Comparison of ENCODE assay signal across 22 cellular contexts in the genomic region with DNA sequence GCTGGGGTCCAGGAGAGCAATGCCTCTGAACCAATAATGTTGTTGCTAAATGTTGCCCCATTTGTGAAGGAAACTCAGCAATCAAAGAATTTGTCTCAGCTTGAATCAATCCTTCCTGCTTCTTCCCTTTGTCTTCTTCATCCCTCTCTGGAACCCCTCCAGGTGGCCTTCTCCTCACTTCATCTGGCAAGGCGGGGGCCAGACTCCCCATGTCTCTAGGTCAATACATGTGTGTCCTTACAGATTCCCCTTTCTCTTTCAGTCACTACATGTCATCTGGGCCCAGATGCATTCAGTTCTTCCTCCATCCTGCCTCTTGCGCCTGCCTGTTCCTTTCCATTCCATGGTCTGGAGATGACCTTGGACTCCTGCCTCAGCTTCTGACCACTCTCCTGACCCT. TPM values are rescaled to one million over a fixed set of nuclear protein-coding genes. Genes with fewer than 3 reads are reported as not detected.
DNase-seq lines count a peak whose midpoint lies in the region; ATAC-seq, FAIRE-seq and TF ChIP-seq lines count a peak whose summit lies in the region.
"Had no signal": no experiment of that assay in that cellular context is flagged by ENCODE, and none has a peak within 500 bp of the region (broad histone marks: within the 10 kb centered on the region; RNA-seq: fewer than 3 reads in every experiment).

No MANE protein-coding gene starts in this region.

- no peaks in the 10 kb centered on the region for H3K4me1 Mint-ChIP-seq in activated CD8-positive, alpha-beta memory T cell treated with anti-CD3 and anti-CD28 coated beads, Interleukin-2, amount 10 ng/mL, durations not matched to agents 7 days and 5 days
- no peaks in the 10 kb centered on the region for H3K4me1 Mint-ChIP-seq in astrocyte (ENCODE audit: low read depth, unreplicated experiment)
- H3K4me1 Mint-ChIP-seq in osteocyte (ENCODE audit: unreplicated experiment), result no peaks in the 10 kb centered on the region

- DNase-seq in activated CD8-positive, alpha-beta memory T cell treated with anti-CD3 and anti-CD28 coated beads, Interleukin-2, amount 10 ng/mL, durations not matched to agents 7 days and 5 days, result peak; percentile 22
- DNase-seq in astrocyte (ENCODE audit: low read depth), result no peak
- peak; percentile 6 for DNase-seq in islet precursor cell
- DNase-seq in osteocyte (ENCODE audit: extremely low spot score, unreplicated experiment), result peak; percentile 30
- no peak for DNase-seq in ACHN
- DNase-seq in NCI-H69 (lab: John Stamatoyannopoulos, UW), result no peak
- DNase-seq in MM.1S, result no peak
- DNase-seq: AML-193; Caco-2; CD4-positive, alpha-beta T cell; GOT3; H7; HFFc6; IMR-90 had no signal

- H3K36me3 ChIP-seq in astrocyte (ENCODE audit: insufficient read depth, low read length) (no peaks in the 10 kb centered on the region), MM.1S (replicated peaks; ENCODE audit: insufficient read depth, low read length) (no peaks in the 10 kb centered on the region)

- H3K27me3 ChIP-seq in astrocyte (ENCODE audit: insufficient read depth, low read length) (peaks cover 20% of the 10 kb centered on the region), MM.1S (replicated peaks; ENCODE audit: insufficient read depth, low read length) (no peaks in the 10 kb centered on the region)

- H3K4me3 ChIP-seq in astrocyte (ENCODE audit: insufficient read depth, low read depth, low read length), result no peak overlapping the region
- H3K4me3 ChIP-seq in MM.1S (ENCODE audit: low read length), result no peak overlapping the region

- peaks cover 8% of the 10 kb centered on the region for H3K9me3 Mint-ChIP-seq in activated CD8-positive, alpha-beta memory T cell treated with anti-CD3 and anti-CD28 coated beads, Interleukin-2, amount 10 ng/mL, durations not matched to agents 7 days and 5 days (ENCODE audit: low read depth)
- H3K9me3 Mint-ChIP-seq in astrocyte (ENCODE audit: unreplicated experiment) (peaks cover 16% of the 10 kb centered on the region), osteocyte (ENCODE audit: unreplicated experiment) (peaks cover 17% of the 10 kb centered on the region)

- ATAC-seq in activated CD8-positive, alpha-beta memory T cell treated with anti-CD3 and anti-CD28 coated beads, Interleukin-2, amount 10 ng/mL, durations not matched to agents 7 days and 5 days, result no peak
- ATAC-seq: HCT116 had no signal

- no peaks in the 10 kb centered on the region for H3K9me3 ChIP-seq in astrocyte (ENCODE audit: insufficient read depth, low read depth, low read length)
- no peaks in the 10 kb centered on the region for H3K9me3 ChIP-seq in MM.1S (replicated peaks; ENCODE audit: insufficient read depth, low read length)

- H3K27ac Mint-ChIP-seq in activated CD8-positive, alpha-beta memory T cell treated with anti-CD3 and anti-CD28 coated beads, Interleukin-2, amount 10 ng/mL, durations not matched to agents 7 days and 5 days, result no peak overlapping the region
- peak overlapping the region; percentile 8 for H3K27ac Mint-ChIP-seq in astrocyte (ENCODE audit: unreplicated experiment)
- no peak overlapping the region for H3K27ac Mint-ChIP-seq in osteocyte (ENCODE audit: unreplicated experiment)
- H3K27ac Mint-ChIP-seq: CD4-positive, alpha-beta T cell; HFFc6 had no signal

- H3K79me2 ChIP-seq in astrocyte (ENCODE audit: insufficient read depth, low read length), result no peaks in the 10 kb centered on the region
- H3K79me2 ChIP-seq in MM.1S (ENCODE audit: low read length), result no peaks in the 10 kb centered on the region

- CTCF ChIA-PET in activated CD8-positive, alpha-beta memory T cell treated with anti-CD3 and anti-CD28 coated beads, Interleukin-2, amount 10 ng/mL, durations not matched to agents 7 days and 5 days (lab: Charles Lee), result interaction anchor here (3.1 kb wide), 1 partner anchor 16 kb away, joined by 11 read pairs; no protein-coding TSS in a partner anchor

- TF ChIP-seq CTCF in astrocyte (IDR thresholded peaks at IDR 0.05; ENCODE audit: insufficient read depth, low read depth, low read length), result no peak
- TF ChIP-seq CTCF in osteocyte (IDR thresholded peaks at IDR 0.05), result no peak
- TF ChIP-seq CTCF in MM.1S (IDR thresholded peaks at IDR 0.05; ENCODE audit: low read length), result no peak

- no peak overlapping the region for H3K4me3 Mint-ChIP-seq in activated CD8-positive, alpha-beta memory T cell treated with anti-CD3 and anti-CD28 coated beads, Interleukin-2, amount 10 ng/mL, durations not matched to agents 7 days and 5 days
- H3K4me3 Mint-ChIP-seq in astrocyte (ENCODE audit: unreplicated experiment), result no peak overlapping the region
- H3K4me3 Mint-ChIP-seq in osteocyte (ENCODE audit: unreplicated experiment), result no peak overlapping the region
- H3K4me3 Mint-ChIP-seq: CD4-positive, alpha-beta T cell; HFFc6 had no signal

- H3K27ac ChIP-seq in astrocyte (ENCODE audit: low read depth, low read length) (no peak overlapping the region), MM.1S (ENCODE audit: low read length) (no peak overlapping the region)
- H3K27ac ChIP-seq: C4-2B had no signal

- no peaks in the 10 kb centered on the region for H3K4me1 ChIP-seq in astrocyte (ENCODE audit: insufficient read depth, low read length)
- no peaks in the 10 kb centered on the region for H3K4me1 ChIP-seq in MM.1S (ENCODE audit: low read length)
- H3K4me1 ChIP-seq: Caco-2 had no signal

- H3K9ac ChIP-seq in astrocyte (ENCODE audit: low read length) (no peak overlapping the region), MM.1S (ENCODE audit: low read length) (no peak overlapping the region)

- FAIRE-seq in astrocyte (lab: Jason Lieb, UNC), result no peak
- FAIRE-seq: D721Med, G401.6, GM12892, GM18507, HTR-8/SVneo had no signal

- in situ Hi-C loops in ACHN (cut with HindIII; ENCODE audit: low pct_ligation_motif_present, low pct_unique_long_range_greater_than_20kb, low sequenced_read_pairs), result no loop called here

- H3K36me3 Mint-ChIP-seq in activated CD8-positive, alpha-beta memory T cell treated with anti-CD3 and anti-CD28 coated beads, Interleukin-2, amount 10 ng/mL, durations not matched to agents 7 days and 5 days, result peaks cover 10% of the 10 kb centered on the region
- H3K36me3 Mint-ChIP-seq in astrocyte (ENCODE audit: low read depth, unreplicated experiment), result no peaks in the 10 kb centered on the region
- H3K36me3 Mint-ChIP-seq in osteocyte (ENCODE audit: unreplicated experiment), result peaks cover 3% of the 10 kb centered on the region

- no peaks in the 10 kb centered on the region for H3K9me2 ChIP-seq in MM.1S (replicated peaks; ENCODE audit: insufficient read depth, low read length)

- H3F3A ChIP-seq in MM.1S (ENCODE audit: insufficient read depth, low read length), result no peaks in the 10 kb centered on the region

- peaks cover 47% of the 10 kb centered on the region for H3K27me3 Mint-ChIP-seq in activated CD8-positive, alpha-beta memory T cell treated with anti-CD3 and anti-CD28 coated beads, Interleukin-2, amount 10 ng/mL, durations not matched to agents 7 days and 5 days
- H3K27me3 Mint-ChIP-seq in astrocyte (ENCODE audit: low read depth, unreplicated experiment) (peaks cover 46% of the 10 kb centered on the region), osteocyte (ENCODE audit: unreplicated experiment) (peaks cover 60% of the 10 kb centered on the region)

- no peak overlapping the region for H3K4me2 ChIP-seq in astrocyte (ENCODE audit: low read length)
- H3K4me2 ChIP-seq in MM.1S (ENCODE audit: low read depth, low read length), result no peak overlapping the region

- H4K20me1 ChIP-seq in astrocyte (ENCODE audit: insufficient read depth, low read length) (no peaks in the 10 kb centered on the region), MM.1S (ENCODE audit: insufficient read depth, low read length) (no peaks in the 10 kb centered on the region)

- H2AFZ ChIP-seq in astrocyte (ENCODE audit: low read depth, low read length) (no peak overlapping the region), MM.1S (ENCODE audit: low read length) (no peak overlapping the region)

RNA-seq across cellular contexts. Expression of gene LTF, which starts 8.0 kb away (rescaled TPM):
- not detected for total RNA-seq in activated CD8-positive, alpha-beta memory T cell treated with anti-CD3 and anti-CD28 coated beads, Interleukin-2, amount 10 ng/mL, durations not matched to agents 7 days and 5 days
- total RNA-seq in astrocyte (not detected in 2 replicates), osteocyte (not detected in 2 replicates)
- total RNA-seq: A172; Caco-2; CD4-positive, alpha-beta T cell; H7; IMR-90 had no signal

RNA-seq across cellular contexts. Expression of gene RTP3, which starts 25.0 kb away (rescaled TPM):
- not detected for total RNA-seq in activated CD8-positive, alpha-beta memory T cell treated with anti-CD3 and anti-CD28 coated beads, Interleukin-2, amount 10 ng/mL, durations not matched to agents 7 days and 5 days
- total RNA-seq in astrocyte, result not detected in 2 replicates
- not detected in 2 replicates for total RNA-seq in osteocyte
- total RNA-seq: A172; Caco-2; CD4-positive, alpha-beta T cell; HFFc6 had no signal

Comparison
In these comparisons a context has a peak if more than half of its experiments do, and no peak if none do; other contexts are left out.
1. DNase-seq: peak in activated CD8-positive, alpha-beta memory T cell treated with anti-CD3 and anti-CD28 coated beads, Interleukin-2, amount 10 ng/mL, durations not matched to agents 7 days and 5 days (single experiment), islet precursor cell (single experiment) and osteocyte (single experiment); none in astrocyte (single experiment), ACHN (single experiment), NCI-H69 (single experiment) and MM.1S (single experiment).